19 cellular contexts compared by ENCODE assay signal in the genomic region with DNA sequence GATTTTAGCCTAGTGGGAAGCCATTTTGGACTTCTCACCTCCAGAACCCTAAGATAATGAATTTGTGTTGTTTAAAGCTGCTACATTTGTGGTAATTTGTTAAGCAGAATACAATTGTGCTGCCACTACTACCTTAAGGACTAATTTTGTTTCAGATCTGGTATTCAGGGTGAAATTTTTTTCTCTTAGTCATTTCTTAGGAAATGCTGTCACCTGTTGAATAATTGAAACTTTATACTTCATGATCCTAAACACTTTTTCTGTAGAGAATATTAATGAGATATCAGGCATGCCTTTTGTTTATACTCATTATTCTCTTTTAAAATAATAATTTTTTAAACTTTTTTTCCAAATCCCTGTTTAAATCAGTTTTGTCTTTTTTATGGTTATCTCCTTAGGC.
DNase-seq lines count a peak whose midpoint lies in the region; ATAC-seq and TF ChIP-seq lines count a peak whose summit lies in the region.
"Had no signal": no experiment of that assay in that cellular context is flagged by ENCODE, and none has a peak within 500 bp of the region (broad histone marks: within the 10 kb centered on the region; RNA-seq: fewer than 3 reads in every experiment).

No MANE protein-coding gene starts in this region.

- no peaks in the 10 kb centered on the region for H3K79me2 ChIP-seq in PC-9 (ENCODE audit: low read depth)

- H3F3A ChIP-seq in PC-9 (ENCODE audit: insufficient read depth, low read depth) = peaks cover 10% of the 10 kb centered on the region

- H3K27ac Mint-ChIP-seq in chondrocyte (ENCODE audit: unreplicated experiment) = no peak overlapping the region
- no peak overlapping the region for H3K27ac Mint-ChIP-seq in activated T-helper 17 cell treated with anti-CD3 and anti-CD28 coated beads, Interleukin-2, amount 50 U/mL, for 72 hours
- H3K27ac Mint-ChIP-seq: CD8-positive, alpha-beta T cell had no signal

- ATAC-seq in GM21717 (IDR thresholded peaks at IDR 0.05; ENCODE audit: unreplicated experiment) (no peak), left lobe of liver (no peak)
- no peak for ATAC-seq in activated T-helper 17 cell treated with anti-CD3 and anti-CD28 coated beads, Interleukin-2, amount 50 U/mL, for 72 hours (replicated peaks)
- ATAC-seq: CD8-positive, alpha-beta T cell; HCT116; K562 had no signal

- H3K27me3 Mint-ChIP-seq in chondrocyte (ENCODE audit: low read depth) = no peaks in the 10 kb centered on the region
- H3K27me3 Mint-ChIP-seq in activated T-helper 17 cell treated with anti-CD3 and anti-CD28 coated beads, Interleukin-2, amount 50 U/mL, for 72 hours = peaks cover 20% of the 10 kb centered on the region

- H3K4me1 Mint-ChIP-seq in chondrocyte (ENCODE audit: low read depth) = peaks cover 26% of the 10 kb centered on the region
- H3K4me1 Mint-ChIP-seq in activated T-helper 17 cell treated with anti-CD3 and anti-CD28 coated beads, Interleukin-2, amount 50 U/mL, for 72 hours = no peaks in the 10 kb centered on the region

- H3K9me3 ChIP-seq in PC-9 (ENCODE audit: insufficient read depth, low read depth) (peaks cover 3% of the 10 kb centered on the region; the same call in 1 of the 2 replicates), mesodermal cell (ENCODE audit: control insufficient read depth, low read length) (peaks cover 7% of the 10 kb centered on the region), right atrium auricular region (no peaks in the 10 kb centered on the region)
- H3K9me3 ChIP-seq: BLaER1 had no signal

- no peaks in the 10 kb centered on the region for H3K9me2 ChIP-seq in PC-9 (ENCODE audit: insufficient read depth)

- DNase-seq in A172 (ENCODE audit: low spot score) = peak; percentile 62
- DNase-seq in PC-9 = no peak
- DNase-seq in chondrocyte (ENCODE audit: low spot score) = no peak
- DNase-seq in right atrium auricular region (ENCODE audit: low spot score) = no peak
- no peak for DNase-seq in left lobe of liver (ENCODE audit: low spot score)
- DNase-seq: CD8-positive, alpha-beta T cell; DMS79 treated with DMSO at 0.1 percent for 48 hours; GM23248; NCI-H1417 treated with DMSO at 0.1 percent for 48 hours; NCI-H1930; NCI-H2171; NCI-H748 treated with DMSO at 0.1 percent for 48 hours; OCI-M1 had no signal

- H3K36me3 ChIP-seq in PC-9 (ENCODE audit: low read depth) (no peaks in the 10 kb centered on the region; the same call in 1 of the 2 replicates), mesodermal cell (ENCODE audit: control insufficient read depth, insufficient read depth, low read length) (no peaks in the 10 kb centered on the region), right atrium auricular region (no peaks in the 10 kb centered on the region)
- H3K36me3 ChIP-seq: BLaER1 had no signal

- H3K36me3 Mint-ChIP-seq in chondrocyte (ENCODE audit: low read depth) = no peaks in the 10 kb centered on the region
- H3K36me3 Mint-ChIP-seq in activated T-helper 17 cell treated with anti-CD3 and anti-CD28 coated beads, Interleukin-2, amount 50 U/mL, for 72 hours (ENCODE audit: low read depth) = no peaks in the 10 kb centered on the region
- H3K36me3 Mint-ChIP-seq: CD8-positive, alpha-beta T cell had no signal

- peaks cover 3% of the 10 kb centered on the region for H3K9me3 Mint-ChIP-seq in chondrocyte (ENCODE audit: low read depth)
- no peaks in the 10 kb centered on the region for H3K9me3 Mint-ChIP-seq in activated T-helper 17 cell treated with anti-CD3 and anti-CD28 coated beads, Interleukin-2, amount 50 U/mL, for 72 hours
- H3K9me3 Mint-ChIP-seq: CD8-positive, alpha-beta T cell had no signal

- H2AFZ ChIP-seq in PC-9 = no peak overlapping the region
- H2AFZ ChIP-seq: GM23248 had no signal

- H3K4me2 ChIP-seq in PC-9 = no peak overlapping the region
- H3K4me2 ChIP-seq: BLaER1 had no signal

- H4K20me1 ChIP-seq in PC-9 (ENCODE audit: insufficient read depth) = no peaks in the 10 kb centered on the region
- H4K20me1 ChIP-seq: BLaER1 had no signal

- no peaks in the 10 kb centered on the region for H3K27me3 ChIP-seq in PC-9 (ENCODE audit: insufficient read depth, low read depth)
- no peaks in the 10 kb centered on the region for H3K27me3 ChIP-seq in right atrium auricular region
- H3K27me3 ChIP-seq: BLaER1 had no signal

- H3K4me3 Mint-ChIP-seq in chondrocyte (ENCODE audit: unreplicated experiment) = no peak overlapping the region
- no peak overlapping the region for H3K4me3 Mint-ChIP-seq in activated T-helper 17 cell treated with anti-CD3 and anti-CD28 coated beads, Interleukin-2, amount 50 U/mL, for 72 hours
- H3K4me3 Mint-ChIP-seq: CD8-positive, alpha-beta T cell had no signal

- intact Hi-C loops in PC-9 (cut with micrococcal nuclease; ENCODE audit: unreplicated experiment) = loop anchor here (1.0 kb wide), 4 partner anchors 82 to 475 kb away; no protein-coding TSS in a partner anchor

- peak overlapping the region; percentile 52 for H3K27ac ChIP-seq in PC-9
- H3K27ac ChIP-seq in mesodermal cell (ENCODE audit: low read depth, low read length, severe bottlenecking) = peak overlapping the region; percentile 90
- H3K27ac ChIP-seq in right atrium auricular region = no peak overlapping the region
- H3K27ac ChIP-seq: BLaER1, GM23248 had no signal

- TF ChIP-seq CTCF in PC-9 (conservative IDR thresholded peaks at IDR 0.05) = no peak
- peak; percentile 14 for TF ChIP-seq CTCF in chondrocyte (IDR thresholded peaks at IDR 0.05)
- TF ChIP-seq CTCF in right atrium auricular region (IDR thresholded peaks at IDR 0.05) = no peak

- CTCF ChIA-PET in PC-9 (lab: Charles Lee) = interaction anchor here (0.5 kb wide), 1 partner anchor 129 kb away, joined by 5 read pairs; no protein-coding TSS in a partner anchor

- BruUV-seq in PC-9 (replicated peaks; lab: Mats Ljungman, UMichigan) = no TSS peak

- POLR2A ChIA-PET in PC-9 (lab: Charles Lee; ENCODE audit: unreplicated experiment) = no interaction called here

- H3K4me1 ChIP-seq in PC-9 (replicated peaks; ENCODE audit: insufficient read depth) (peaks cover 15% of the 10 kb centered on the region), mesodermal cell (ENCODE audit: control insufficient read depth, insufficient read depth, low read length, poor library complexity, severe bottlenecking) (peaks cover 11% of the 10 kb centered on the region), right atrium auricular region (no peaks in the 10 kb centered on the region)
- H3K4me1 ChIP-seq: BLaER1 had no signal

- H3K4me3 ChIP-seq in PC-9 = no peak overlapping the region
- H3K4me3 ChIP-seq in mesodermal cell (ENCODE audit: extremely low read depth, insufficient read depth, low read length, poor library complexity, severe bottlenecking) = no peak overlapping the region
- no peak overlapping the region for H3K4me3 ChIP-seq in right atrium auricular region
- H3K4me3 ChIP-seq: BLaER1, GM23248, K562 had no signal

Comparison
In these comparisons a context has a peak if more than half of its experiments do, and no peak if none do; other contexts are left out.
1. H3K27ac ChIP-seq: peak in PC-9 (single experiment) and mesodermal cell (single experiment); none in right atrium auricular region (0 of 2).